8 cellular contexts compared by ENCODE assay signal in genomic region chr7:130896051-130896881, GRCh38.
DNase-seq lines count a peak whose midpoint lies in the region; ATAC-seq and TF ChIP-seq lines count a peak whose summit lies in the region.

No MANE protein-coding gene starts in this region.

- DNase-seq in GM10266 (ENCODE audit: extremely low spot score) (no peak), Panc1 (ENCODE audit: low read depth, low spot score) (peak; percentile 72), sigmoid colon (no peak), COLO668 (lab: John Stamatoyannopoulos, UW; ENCODE audit: unreplicated experiment) (no peak), HuH-7.5 (ENCODE audit: low spot score) (no peak)

- TF ChIP-seq CTCF in GM10266 (IDR thresholded peaks at IDR 0.05; ENCODE audit: control insufficient read depth, insufficient read depth, low read depth, missing control alignments) (peak; percentile 22), Panc1 (IDR thresholded peaks at IDR 0.05) (no peak), sigmoid colon (IDR thresholded peaks at IDR 0.05) (no peak)

- in situ Hi-C loops in Panc1 (cut with HindIII; ENCODE audit: low pct_unique_long_range_greater_than_20kb, low sequenced_read_pairs), result no loop called here

- CTCF ChIA-PET in Panc1 (lab: Charles Lee), result interaction anchor here (1.2 to 2.4 kb wide), 13 partner anchors 9 to 144 kb away, joined by 3 to 17 read pairs (median 5); no protein-coding TSS in a partner anchor

- no peak for TF ChIP-seq EP300 in sigmoid colon (IDR thresholded peaks at IDR 0.05)

- no TSS peak for BruUV-seq in Panc1 (replicated peaks; lab: Mats Ljungman, UMichigan)

- POLR2A ChIA-PET in Panc1 (lab: Charles Lee), result interaction anchor here (0.5 to 0.9 kb wide), 3 partner anchors 10 to 43 kb away, joined by 3 to 6 read pairs (median 3); no protein-coding TSS in a partner anchor

- peaks cover 4% of the 10 kb centered on the region; the same call in 1 of the 2 replicates for H3K36me3 ChIP-seq in Panc1 (ENCODE audit: control insufficient read depth, insufficient read depth, low read length)
- H3K36me3 ChIP-seq in duodenal mucosa (ENCODE audit: control insufficient read depth in 1 of 2, insufficient read depth in 2 of 2, low read length in 2 of 2), result peaks cover 8 to 21% of the 10 kb centered on the region in 2 donors
- peaks cover 0 to 23% (median 0%) of the 10 kb centered on the region in 4 donors for H3K36me3 ChIP-seq in sigmoid colon

- intact Hi-C loops in Panc1 (cut with micrococcal nuclease; ENCODE audit: unreplicated experiment) (loop anchor here (2.0 to 5.0 kb wide), 3 partner anchors 46 to 145 kb away; no protein-coding TSS in a partner anchor), sigmoid colon (cut with DNase I) (loop anchor here (2.0 to 10.0 kb wide), 4 partner anchors 145 to 531 kb away; partner anchors contain the start of gene MKLN1)

- H3K27ac ChIP-seq in Panc1 (ENCODE audit: low read length), result peak overlapping the region; percentile 100
- H3K27ac ChIP-seq in duodenal mucosa (ENCODE audit: low read depth, low read length), result no peak overlapping the region
- peak overlapping the region in 3 of 4 donors; percentile 17 to 65 (median 33) for H3K27ac ChIP-seq in sigmoid colon

- peaks cover 97% of the 10 kb centered on the region for H3K4me1 ChIP-seq in Panc1 (ENCODE audit: control insufficient read depth, insufficient read depth, low read length)
- peaks cover 70 to 80% of the 10 kb centered on the region in 2 donors for H3K4me1 ChIP-seq in duodenal mucosa (ENCODE audit: control insufficient read depth in 1 of 2, insufficient read depth in 2 of 2, low read length in 2 of 2)
- H3K4me1 ChIP-seq in sigmoid colon, result peaks cover 0 to 76% (median 68%) of the 10 kb centered on the region in 4 donors

- H3K9me3 ChIP-seq in Panc1 (ENCODE audit: control insufficient read depth, insufficient read depth, low read depth, low read length), result no peaks in the 10 kb centered on the region
- no peaks in the 10 kb centered on the region for H3K9me3 ChIP-seq in duodenal mucosa (ENCODE audit: control insufficient read depth in 1 of 2, low read length in 2 of 2)
- H3K9me3 ChIP-seq in sigmoid colon, result no peaks in the 10 kb centered on the region

- H3K4me3 ChIP-seq in Panc1 (ENCODE audit: low read depth in 2 of 2, low read length in 2 of 2) (peak overlapping the region in 1 of 2 experiments; percentile 25; a peak in 2 of 4 replicates), duodenal mucosa (ENCODE audit: low read depth in 1 of 2, low read length in 2 of 2) (no peak overlapping the region), sigmoid colon (no peak overlapping the region)

- no peak for TF ChIP-seq POLR2A in sigmoid colon (IDR thresholded peaks at IDR 0.05)

- ATAC-seq in Panc1, result no peak
- ATAC-seq in GM18861 (IDR thresholded peaks at IDR 0.05; ENCODE audit: unreplicated experiment), result no peak
- ATAC-seq in HG02970 (IDR thresholded peaks at IDR 0.05; ENCODE audit: low FRiP score, unreplicated experiment), result no peak

- no peaks in the 10 kb centered on the region for H3K27me3 ChIP-seq in Panc1 (ENCODE audit: control insufficient read depth, insufficient read depth, low read length)
- H3K27me3 ChIP-seq in duodenal mucosa (ENCODE audit: control insufficient read depth in 1 of 2, insufficient read depth in 2 of 2, low read length in 2 of 2), result no peaks in the 10 kb centered on the region
- no peaks in the 10 kb centered on the region for H3K27me3 ChIP-seq in sigmoid colon

- H3K9ac ChIP-seq in duodenal mucosa (ENCODE audit: low read depth in 1 of 2, low read length in 2 of 2), result peak overlapping the region; percentile 16 to 54

- 63 to 85% methylated on average over 13 of the region's 13 CpGs for WGBS in sigmoid colon, 2 donors
